ENCODE assay signal across 8 cellular contexts in genomic region chr19:51593969-51594773, GRCh38. TPM values are rescaled to one million over a fixed set of nuclear protein-coding genes. Genes with fewer than 3 reads are reported as not detected.
DNase-seq lines count a peak whose midpoint lies in the region; ATAC-seq and TF ChIP-seq lines count a peak whose summit lies in the region.

No MANE protein-coding gene starts in this region.

- peak overlapping the region; percentile 69 for H3K27ac ChIP-seq in temporal lobe (ENCODE audit: low read depth, low read length)

- H3K9me3 Mint-ChIP-seq in activated naive CD8-positive, alpha-beta T cell (ENCODE audit: low read depth): peaks cover 4% of the 10 kb centered on the region

- DNase-seq in GM06990 (ENCODE audit: extremely low read depth, insufficient read length) (peak; percentile 94), NCI-H1048 (lab: John Stamatoyannopoulos, UW) (peak; percentile 80), glomerular visceral epithelial cell (ENCODE audit: extremely low spot score) (peak; percentile 96), occipital lobe (lab: John Stamatoyannopoulos, UW) (peak; percentile 97)

- peak overlapping the region; percentile 100 for H3K4me3 Mint-ChIP-seq in activated naive CD8-positive, alpha-beta T cell

- H3K27me3 Mint-ChIP-seq in activated naive CD8-positive, alpha-beta T cell: peaks cover 3% of the 10 kb centered on the region

- TF ChIP-seq CTCF in GM06990 (IDR thresholded peaks at IDR 0.05; ENCODE audit: insufficient read depth, low read length, poor library complexity, severe bottlenecking): no peak

- H3K27me3 ChIP-seq in GM06990 (replicated peaks; ENCODE audit: control insufficient read depth, insufficient read depth, low read length): no peaks in the 10 kb centered on the region

- H3K4me1 Mint-ChIP-seq in activated naive CD8-positive, alpha-beta T cell (ENCODE audit: low read depth): peaks cover 22% of the 10 kb centered on the region

- H3K4me3 ChIP-seq in GM06990 (replicated peaks; ENCODE audit: low read depth, low read length): peak overlapping the region; percentile 83

- ATAC-seq in HG02571 (IDR thresholded peaks at IDR 0.05; ENCODE audit: unreplicated experiment) (peak; percentile 95), SK-N-SH treated with all-trans-retinoic acid at 6 μM for 48 hours (peak; percentile 100)

- no peaks in the 10 kb centered on the region for H3K36me3 ChIP-seq in GM06990 (ENCODE audit: control insufficient read depth, insufficient read depth, low read length)

- H3K27ac Mint-ChIP-seq in activated naive CD8-positive, alpha-beta T cell: peak overlapping the region; percentile 89

- H3K36me3 Mint-ChIP-seq in activated naive CD8-positive, alpha-beta T cell: peaks cover 9% of the 10 kb centered on the region

TF ChIP-seq in SK-N-SH treated with all-trans-retinoic acid at 6 μM for 48 hours, 23 proteins besides CTCF, POLR2A, EP300 and RAD21:
- TF ChIP-seq TSHZ2 (CRISPR knock-in tag; IDR thresholded peaks at IDR 0.05) (peak; percentile 50; the same call in 1 of the 2 replicates), GLIS3 (CRISPR knock-in tag; IDR thresholded peaks at IDR 0.05) (no peak)

RNA-seq across cellular contexts. Expression of gene ZNF175, which starts 23.1 kb away (rescaled TPM):
- total RNA-seq in occipital lobe: 8.7 TPM
- total RNA-seq in temporal lobe: 6.4 TPM

RNA-seq across cellular contexts. Expression of gene SIGLEC5, which starts 36.0 kb away (rescaled TPM):
- total RNA-seq in occipital lobe (not detected), temporal lobe (0.25 TPM)

RNA-seq across cellular contexts. Expression of gene SIGLEC14, which starts 52.5 kb away (rescaled TPM):
- 0.16 TPM for total RNA-seq in occipital lobe
- under 0.01 TPM for total RNA-seq in temporal lobe

Comparison
In these comparisons a context has a peak if more than half of its experiments do, and no peak if none do; other contexts are left out.
1. Peak in every context shown above with its lines: DNase-seq, ATAC-seq, H3K4me3 ChIP-seq and H3K27ac ChIP-seq.